In genomic region chr3:46705022-46705530, GRCh38 we compare ENCODE assay signal across 8 cellular contexts. TPM values are rescaled to one million over a fixed set of nuclear protein-coding genes. Genes with fewer than 3 reads are reported as not detected.
DNase-seq lines count a peak whose midpoint lies in the region; ATAC-seq and TF ChIP-seq lines count a peak whose summit lies in the region.

No MANE protein-coding gene starts in this region.

- no peak for ATAC-seq in GM18858 (IDR thresholded peaks at IDR 0.05; ENCODE audit: unreplicated experiment)

- TF ChIP-seq POLR2A in NB4 (IDR thresholded peaks at IDR 0.05; ENCODE audit: extremely low read depth, insufficient read length), result no peak

- H3K4me3 ChIP-seq in NB4 (ENCODE audit: low read depth, low read length) (no peak overlapping the region), astrocyte of the cerebellum (ENCODE audit: low read depth, low read length) (no peak overlapping the region)

- DNase-seq in A172 (ENCODE audit: low spot score) (peak; percentile 67), GM13977 (ENCODE audit: low spot score) (peak; percentile 86), NB4 (ENCODE audit: low read depth) (peak; percentile 67), T-helper 2 cell (peak in 4 of 5 experiments; percentile 38 to 58 (median 56)), astrocyte of the cerebellum (ENCODE audit: low read depth) (peak; percentile 42), hippocampal formation (lab: John Stamatoyannopoulos, UW) (peak; percentile 33 to 70), smooth muscle cell of the brain vasculature (ENCODE audit: low read depth, low spot score) (peak; percentile 41)

- in situ Hi-C loops in GM13977 (cut with MboI; ENCODE audit: low pct_unique_long_range_greater_than_20kb, low sequenced_read_pairs, unreplicated experiment) (no loop called here), astrocyte of the cerebellum (cut with HindIII; ENCODE audit: low sequenced_read_pairs) (no loop called here)

- TF ChIP-seq CTCF in GM13977 (IDR thresholded peaks at IDR 0.05; ENCODE audit: extremely low read depth, insufficient read depth, missing control alignments) (peak; percentile 98), NB4 (IDR thresholded peaks at IDR 0.05; ENCODE audit: low read depth, low read length) (peak; percentile 90), astrocyte of the cerebellum (IDR thresholded peaks at IDR 0.05; ENCODE audit: low read depth, low read length, missing control alignments) (peak; percentile 93)

RNA-seq across cellular contexts. Expression of gene TMIE, which starts 3.9 kb away (rescaled TPM):
- 0.12 TPM in 1 of 2 replicates, not detected in the other for total RNA-seq in A172 (2014; rRNA removed; shearing (Covaris generic))

RNA-seq across cellular contexts. Expression of gene ALS2CL, which starts 11.6 kb away (rescaled TPM):
- 5.4 and 5.6 TPM in 2 replicates for total RNA-seq in A172 (2014; rRNA removed; shearing (Covaris generic))

RNA-seq across cellular contexts. Expression of gene PRSS50, which starts 12.6 kb away (rescaled TPM):
- total RNA-seq in A172 (2014; rRNA removed; shearing (Covaris generic)), result not detected in 2 replicates
